In the genomic region with DNA sequence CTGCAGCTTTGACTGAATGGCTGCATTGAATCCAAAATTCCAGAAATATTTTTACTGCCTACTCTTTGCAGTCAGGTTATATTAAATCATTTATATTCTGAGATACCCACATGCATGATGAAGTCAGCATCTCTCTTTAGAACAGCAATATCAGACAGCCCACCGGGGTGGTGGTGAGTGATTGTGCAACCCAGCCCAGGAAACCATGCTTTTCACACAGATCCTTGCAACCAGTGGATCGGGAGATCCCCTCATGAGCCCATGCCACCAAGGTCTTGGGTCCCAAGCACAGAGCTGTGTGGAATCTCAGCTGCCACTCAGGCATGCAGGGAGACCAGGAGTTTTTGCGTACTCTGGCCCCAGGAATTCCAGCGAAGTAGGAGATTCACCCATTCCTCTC, we compare ENCODE assay signal across 28 cellular contexts.
"Had no signal": no experiment of that assay in that cellular context is flagged by ENCODE, and none has a peak within 500 bp of the region (broad histone marks: within the 10 kb centered on the region; RNA-seq: fewer than 3 reads in every experiment).

No MANE protein-coding gene starts in this region.

- H3K27ac Mint-ChIP-seq: immature natural killer cell; naive B cell; natural killer cell; nephron progenitor cell; neural progenitor cell; stimulated activated naive B cell treated with anti-CD40 and anti-IgM and Interleukin-4, amounts not matched to agents 10 μg/mL and 1 μg/mL and 100 μg/mL, for 72 hours had no signal

- H3K27ac ChIP-seq: left lung, lower lobe of right lung, neural progenitor cell, ovary, prostate gland, sigmoid colon, stomach, testis, thyroid gland, transverse colon, upper lobe of left lung, vagina had no signal

- H3K4me2 ChIP-seq: neural progenitor cell, smooth muscle cell had no signal

- ATAC-seq: left colon; left lung; lower lobe of right lung; natural killer cell; right cardiac atrium; stimulated activated naive B cell treated with anti-CD40 and anti-IgM and Interleukin-4, amounts not matched to agents 10 μg/mL and 1 μg/mL and 100 μg/mL, for 72 hours; stimulated activated naive CD8-positive, alpha-beta T cell treated with anti-CD3 and anti-CD28 coated beads, Interleukin-15, Interleukin-2, amounts not matched to agents 100 U/mL and 50 U/mL, for 24 hours had no signal

- H3K9me3 ChIP-seq: left lung, lower lobe of right lung, ovary, prostate gland, stomach, testis, thyroid gland, transverse colon, upper lobe of left lung, vagina had no signal

- H3K4me1 ChIP-seq: left lung, lower lobe of right lung, neural progenitor cell, prostate gland, sigmoid colon, stomach, testis, thyroid gland, transverse colon, upper lobe of left lung, vagina had no signal

- H3K4me3 ChIP-seq: left lung, lower lobe of right lung, neural progenitor cell, ovary, prostate gland, sigmoid colon, smooth muscle cell, stomach, testis, thyroid gland, transverse colon, upper lobe of left lung, vagina had no signal

- H3K36me3 Mint-ChIP-seq: immature natural killer cell; naive B cell; natural killer cell; neural progenitor cell; stimulated activated naive B cell treated with anti-CD40 and anti-IgM and Interleukin-4, amounts not matched to agents 10 μg/mL and 1 μg/mL and 100 μg/mL, for 72 hours had no signal

- H3K36me3 ChIP-seq: left lung, lower lobe of right lung, neural progenitor cell, ovary, prostate gland, sigmoid colon, stomach, thyroid gland, transverse colon, upper lobe of left lung, vagina had no signal

- H3K4me1 Mint-ChIP-seq: immature natural killer cell; naive B cell; natural killer cell; nephron progenitor cell; neural progenitor cell; stimulated activated naive B cell treated with anti-CD40 and anti-IgM and Interleukin-4, amounts not matched to agents 10 μg/mL and 1 μg/mL and 100 μg/mL, for 72 hours had no signal

- H2AFZ ChIP-seq: neural progenitor cell had no signal

- DNase-seq: hypothalamus; immature natural killer cell; kidney; left colon; left lung; lower lobe of right lung; mammary epithelial cell; mesenchymal stem cell; naive B cell; natural killer cell; nephron progenitor cell; retina; sigmoid colon; stimulated activated CD4-positive, alpha-beta T cell treated with anti-CD3 and anti-CD28 coated beads, Interleukin-1b, Interleukin-23, amount 100 ng/mL, for 48 hours; stimulated activated CD4-positive, alpha-beta T cell treated with anti-CD3 and anti-CD28 coated beads, Interleukin-4, amount 100 ng/mL, for 1 hour; stimulated activated naive B cell treated with anti-CD40 and anti-IgM and Interleukin-4, amounts not matched to agents 10 μg/mL and 1 μg/mL and 100 μg/mL, for 72 hours; stimulated activated naive CD8-positive, alpha-beta T cell treated with anti-CD3 and anti-CD28 coated beads, Interleukin-15, Interleukin-2, amounts not matched to agents 100 U/mL and 50 U/mL, for 24 hours; stomach; testis; thyroid gland; transverse colon; upper lobe of left lung had no signal

- H3K9ac ChIP-seq: neural progenitor cell had no signal

- H3K27me3 ChIP-seq: left lung, neural progenitor cell, ovary, sigmoid colon, stomach, testis, thyroid gland, transverse colon, upper lobe of left lung, vagina had no signal

- H3K4me3 Mint-ChIP-seq: immature natural killer cell; naive B cell; natural killer cell; nephron progenitor cell; neural progenitor cell; stimulated activated naive B cell treated with anti-CD40 and anti-IgM and Interleukin-4, amounts not matched to agents 10 μg/mL and 1 μg/mL and 100 μg/mL, for 72 hours had no signal
